19 cellular contexts compared by ENCODE assay signal in genomic region chr4:1863297-1864033, GRCh38. TPM values are rescaled to one million over a fixed set of nuclear protein-coding genes. Genes with fewer than 3 reads are reported as not detected.
A peak's percentile ranks its signal among the peaks of the same experiment; 100 is the strongest.
DNase-seq lines count a peak whose midpoint lies in the region; ATAC-seq and TF ChIP-seq lines count a peak whose summit lies in the region.
"Had no signal": no experiment of that assay in that cellular context is flagged by ENCODE, and none has a peak within 500 bp of the region (broad histone marks: within the 10 kb centered on the region; RNA-seq: fewer than 3 reads in every experiment).

No MANE protein-coding gene starts in this region.

- peaks cover 0 to 20% of the 10 kb centered on the region in 2 donors for H3K4me1 ChIP-seq in naive thymus-derived CD4-positive, alpha-beta T cell (ENCODE audit: control insufficient read depth in 2 of 2, insufficient read depth in 2 of 2, low read length in 2 of 2)
- H3K4me1 ChIP-seq: HAP-1 had no signal

- intact Hi-C loops in activated T-helper 2 cell treated with anti-CD3 and anti-CD28 coated beads, Interferon-gamma antibody, Interleukin-2, Interleukin-4, amounts not matched to agents 10 μg/mL and 5 μg/mL and 100 μg/mL, durations not matched to agents 14 hours and 24 hours and 36 hours (cut with micrococcal nuclease): no loop called here
- intact Hi-C loops in naive thymus-derived CD4-positive, alpha-beta T cell (cut with micrococcal nuclease): no loop called here
- intact Hi-C loops in Right ventricle myocardium superior (cut with DNase I): no loop called here

- POLR2A ChIA-PET in naive thymus-derived CD4-positive, alpha-beta T cell (lab: Charles Lee): interaction anchor here (1.0 kb wide), 1 partner anchor 64 kb away, joined by 5 read pairs; no protein-coding TSS in a partner anchor

- peak overlapping the region; percentile 22 for H3K4me3 ChIP-seq in naive thymus-derived CD4-positive, alpha-beta T cell (ENCODE audit: low read length)
- H3K4me3 ChIP-seq: body of pancreas, HAP-1, sigmoid colon had no signal

- H3K9me3 ChIP-seq in naive thymus-derived CD4-positive, alpha-beta T cell (ENCODE audit: control insufficient read depth in 2 of 3, low read length in 3 of 3): no peaks in the 10 kb centered on the region
- H3K9me3 ChIP-seq: body of pancreas, HAP-1, sigmoid colon had no signal

- H3K4me3 Mint-ChIP-seq in activated naive CD4-positive, alpha-beta T cell treated with anti-CD3 and anti-CD28 coated beads, Interleukin-2, amount 10 ng/mL, durations not matched to agents 7 days and 5 days: peak overlapping the region; percentile 60
- peak overlapping the region; percentile 51 for H3K4me3 Mint-ChIP-seq in activated T-helper 2 cell treated with anti-CD3 and anti-CD28 coated beads, Interferon-gamma antibody, Interleukin-2, Interleukin-4, amounts not matched to agents 10 μg/mL and 5 μg/mL and 100 μg/mL, durations not matched to agents 14 hours and 24 hours and 36 hours (ENCODE audit: low read depth)
- peak overlapping the region; percentile 32 to 93 (median 73) for H3K4me3 Mint-ChIP-seq in naive thymus-derived CD4-positive, alpha-beta T cell
- H3K4me3 Mint-ChIP-seq in type B pancreatic cell: peak overlapping the region; percentile 15

- H3K4me1 Mint-ChIP-seq in activated naive CD4-positive, alpha-beta T cell treated with anti-CD3 and anti-CD28 coated beads, Interleukin-2, amount 10 ng/mL, durations not matched to agents 7 days and 5 days: peaks cover 25% of the 10 kb centered on the region
- peaks cover 18% of the 10 kb centered on the region for H3K4me1 Mint-ChIP-seq in activated T-helper 2 cell treated with anti-CD3 and anti-CD28 coated beads, Interferon-gamma antibody, Interleukin-2, Interleukin-4, amounts not matched to agents 10 μg/mL and 5 μg/mL and 100 μg/mL, durations not matched to agents 14 hours and 24 hours and 36 hours (ENCODE audit: low read depth)
- H3K4me1 Mint-ChIP-seq in naive thymus-derived CD4-positive, alpha-beta T cell: peaks cover 14 to 26% (median 22%) of the 10 kb centered on the region in 7 donors
- H3K4me1 Mint-ChIP-seq in type B pancreatic cell (ENCODE audit: unreplicated experiment): peaks cover 29% of the 10 kb centered on the region

- no peaks in the 10 kb centered on the region for H3K36me3 ChIP-seq in naive thymus-derived CD4-positive, alpha-beta T cell (ENCODE audit: control insufficient read depth in 2 of 3, insufficient read depth in 3 of 3, low read length in 3 of 3)
- H3K36me3 ChIP-seq: HAP-1, sigmoid colon had no signal

- peaks cover 16% of the 10 kb centered on the region for H3K27me3 Mint-ChIP-seq in activated naive CD4-positive, alpha-beta T cell treated with anti-CD3 and anti-CD28 coated beads, Interleukin-2, amount 10 ng/mL, durations not matched to agents 7 days and 5 days
- H3K27me3 Mint-ChIP-seq in activated T-helper 2 cell treated with anti-CD3 and anti-CD28 coated beads, Interferon-gamma antibody, Interleukin-2, Interleukin-4, amounts not matched to agents 10 μg/mL and 5 μg/mL and 100 μg/mL, durations not matched to agents 14 hours and 24 hours and 36 hours (ENCODE audit: low read depth): no peaks in the 10 kb centered on the region
- peaks cover 0 to 4% (median 0%) of the 10 kb centered on the region in 5 donors for H3K27me3 Mint-ChIP-seq in naive thymus-derived CD4-positive, alpha-beta T cell
- H3K27me3 Mint-ChIP-seq in type B pancreatic cell: peaks cover 3% of the 10 kb centered on the region

- ATAC-seq in naive thymus-derived CD4-positive, alpha-beta T cell: no peak
- no peak for ATAC-seq in HG02610 (IDR thresholded peaks at IDR 0.05; ENCODE audit: unreplicated experiment)
- no peak for ATAC-seq in Right ventricle myocardium superior (ENCODE audit: poor library complexity)
- ATAC-seq: body of pancreas had no signal

- TF ChIP-seq CTCF in type B pancreatic cell (conservative IDR thresholded peaks at IDR 0.05): no peak

- H3K36me3 Mint-ChIP-seq in activated naive CD4-positive, alpha-beta T cell treated with anti-CD3 and anti-CD28 coated beads, Interleukin-2, amount 10 ng/mL, durations not matched to agents 7 days and 5 days: no peaks in the 10 kb centered on the region
- H3K36me3 Mint-ChIP-seq in activated T-helper 2 cell treated with anti-CD3 and anti-CD28 coated beads, Interferon-gamma antibody, Interleukin-2, Interleukin-4, amounts not matched to agents 10 μg/mL and 5 μg/mL and 100 μg/mL, durations not matched to agents 14 hours and 24 hours and 36 hours (ENCODE audit: low read depth): no peaks in the 10 kb centered on the region
- H3K36me3 Mint-ChIP-seq in naive thymus-derived CD4-positive, alpha-beta T cell: no peaks in the 10 kb centered on the region
- no peaks in the 10 kb centered on the region for H3K36me3 Mint-ChIP-seq in type B pancreatic cell

- no peaks in the 10 kb centered on the region for H3K27me3 ChIP-seq in naive thymus-derived CD4-positive, alpha-beta T cell (ENCODE audit: control insufficient read depth in 2 of 2, insufficient read depth in 2 of 2, low read length in 2 of 2)
- H3K27me3 ChIP-seq: body of pancreas had no signal

- CTCF ChIA-PET in activated naive CD4-positive, alpha-beta T cell treated with anti-CD3 and anti-CD28 coated beads, Interleukin-2, amount 10 ng/mL, durations not matched to agents 7 days and 5 days (lab: Charles Lee): no interaction called here
- CTCF ChIA-PET in naive thymus-derived CD4-positive, alpha-beta T cell (lab: Charles Lee): interaction anchor here (0.6 to 2.1 kb wide), 2 partner anchors 37 to 575 kb away, joined by 3 to 7 read pairs; no protein-coding TSS in a partner anchor

- H3K27ac Mint-ChIP-seq in activated naive CD4-positive, alpha-beta T cell treated with anti-CD3 and anti-CD28 coated beads, Interleukin-2, amount 10 ng/mL, durations not matched to agents 7 days and 5 days: no peak overlapping the region
- no peak overlapping the region for H3K27ac Mint-ChIP-seq in activated T-helper 2 cell treated with anti-CD3 and anti-CD28 coated beads, Interferon-gamma antibody, Interleukin-2, Interleukin-4, amounts not matched to agents 10 μg/mL and 5 μg/mL and 100 μg/mL, durations not matched to agents 14 hours and 24 hours and 36 hours
- H3K27ac Mint-ChIP-seq in naive thymus-derived CD4-positive, alpha-beta T cell: peak overlapping the region in 8 of 9 donors; percentile 33 to 88 (median 82)
- peak overlapping the region; percentile 26 for H3K27ac Mint-ChIP-seq in type B pancreatic cell

- H3K27ac ChIP-seq in naive thymus-derived CD4-positive, alpha-beta T cell (ENCODE audit: low read depth, low read length): peak overlapping the region; percentile 69
- H3K27ac ChIP-seq: body of pancreas, RWPE1, sigmoid colon had no signal

- DNase-seq in activated naive CD4-positive, alpha-beta T cell treated with anti-CD3 and anti-CD28 coated beads, Interleukin-2, amount 10 ng/mL, durations not matched to agents 7 days and 5 days: no peak
- no peak for DNase-seq in activated naive CD4-positive, alpha-beta T cell treated with Interleukin-2 at 50 U/mL for 16 hours
- no peak for DNase-seq in activated T-helper 2 cell treated with anti-CD3 and anti-CD28 coated beads, Interferon-gamma antibody, Interleukin-2, Interleukin-4, amounts not matched to agents 10 μg/mL and 5 μg/mL and 100 μg/mL, durations not matched to agents 14 hours and 24 hours and 36 hours (ENCODE audit: low spot score)
- no peak for DNase-seq in naive thymus-derived CD4-positive, alpha-beta T cell
- no peak for DNase-seq in type B pancreatic cell (ENCODE audit: extremely low spot score, unreplicated experiment)
- no peak for DNase-seq in GM19238 (ENCODE audit: insufficient read length, low spot score)
- no peak for DNase-seq in Right ventricle myocardium superior
- DNase-seq: ACHN, activated gamma-delta T cell, body of pancreas, cortex of kidney, EL, NCI-H2029 treated with DMSO at 0.1 percent for 48 hours, NCI-H446 treated with DMSO at 0.1 percent for 48 hours, nucleus accumbens, sigmoid colon had no signal

- no peaks in the 10 kb centered on the region for H3K9me3 Mint-ChIP-seq in activated naive CD4-positive, alpha-beta T cell treated with anti-CD3 and anti-CD28 coated beads, Interleukin-2, amount 10 ng/mL, durations not matched to agents 7 days and 5 days
- H3K9me3 Mint-ChIP-seq in activated T-helper 2 cell treated with anti-CD3 and anti-CD28 coated beads, Interferon-gamma antibody, Interleukin-2, Interleukin-4, amounts not matched to agents 10 μg/mL and 5 μg/mL and 100 μg/mL, durations not matched to agents 14 hours and 24 hours and 36 hours: no peaks in the 10 kb centered on the region
- peaks cover 0 to 2% (median 0%) of the 10 kb centered on the region in 11 donors for H3K9me3 Mint-ChIP-seq in naive thymus-derived CD4-positive, alpha-beta T cell
- no peaks in the 10 kb centered on the region for H3K9me3 Mint-ChIP-seq in type B pancreatic cell

RNA-seq across cellular contexts. Expression of gene LETM1, which starts 7.5 kb away (rescaled TPM):
- 76.6 and 78.6 TPM in 2 replicates for total RNA-seq in activated T-helper 2 cell treated with anti-CD3 and anti-CD28 coated beads, Interferon-gamma antibody, Interleukin-2, Interleukin-4, amounts not matched to agents 10 μg/mL and 5 μg/mL and 100 μg/mL, durations not matched to agents 14 hours and 24 hours and 36 hours
- total RNA-seq in naive thymus-derived CD4-positive, alpha-beta T cell: 10 to 100 TPM; 29.5 to 56.4 (median 36.0) TPM
- 10 to 100 TPM in 1 of 2 donors, 1 to 10 TPM in 1; 7.7 to 12.0 TPM for polyA plus RNA-seq in naive thymus-derived CD4-positive, alpha-beta T cell
- total RNA-seq in type B pancreatic cell (ENCODE audit: low replicate concordance) (61.1 and 64.3 TPM in 2 replicates), Right ventricle myocardium superior (41.8 TPM)

RNA-seq across cellular contexts. Expression of gene NSD2, which starts 7.7 kb away (rescaled TPM):
- total RNA-seq in activated T-helper 2 cell treated with anti-CD3 and anti-CD28 coated beads, Interferon-gamma antibody, Interleukin-2, Interleukin-4, amounts not matched to agents 10 μg/mL and 5 μg/mL and 100 μg/mL, durations not matched to agents 14 hours and 24 hours and 36 hours: 208 and 214 TPM in 2 replicates
- 100 to 1,000 TPM in 1 of 5 experiments, 10 to 100 TPM in 4; 35.4 to 207 (median 38.5) TPM for total RNA-seq in naive thymus-derived CD4-positive, alpha-beta T cell
- 1 to 10 TPM; 2.7 to 7.9 TPM for polyA plus RNA-seq in naive thymus-derived CD4-positive, alpha-beta T cell
- total RNA-seq in type B pancreatic cell (ENCODE audit: low replicate concordance) (70.6 and 156 TPM in 2 replicates), Right ventricle myocardium superior (32.6 TPM)

Comparison
In these comparisons a context has a peak if more than half of its experiments do, and no peak if none do; other contexts are left out.
1. H3K27ac Mint-ChIP-seq: peak in naive thymus-derived CD4-positive, alpha-beta T cell (8 of 9) and type B pancreatic cell (single experiment); none in activated naive CD4-positive, alpha-beta T cell treated with anti-CD3 and anti-CD28 coated beads, Interleukin-2, amount 10 ng/mL, durations not matched to agents 7 days and 5 days (single experiment) and activated T-helper 2 cell treated with anti-CD3 and anti-CD28 coated beads, Interferon-gamma antibody, Interleukin-2, Interleukin-4, amounts not matched to agents 10 μg/mL and 5 μg/mL and 100 μg/mL, durations not matched to agents 14 hours and 24 hours and 36 hours (single experiment).
2. H3K4me3 Mint-ChIP-seq: peak in every context shown above with its lines; median percentile 73 in naive thymus-derived CD4-positive, alpha-beta T cell; 60 in activated naive CD4-positive, alpha-beta T cell treated with anti-CD3 and anti-CD28 coated beads, Interleukin-2, amount 10 ng/mL, durations not matched to agents 7 days and 5 days; 51 in activated T-helper 2 cell treated with anti-CD3 and anti-CD28 coated beads, Interferon-gamma antibody, Interleukin-2, Interleukin-4, amounts not matched to agents 10 μg/mL and 5 μg/mL and 100 μg/mL, durations not matched to agents 14 hours and 24 hours and 36 hours; 15 in type B pancreatic cell.